Comparison of ENCODE assay signal across 18 cellular contexts in the genomic region with DNA sequence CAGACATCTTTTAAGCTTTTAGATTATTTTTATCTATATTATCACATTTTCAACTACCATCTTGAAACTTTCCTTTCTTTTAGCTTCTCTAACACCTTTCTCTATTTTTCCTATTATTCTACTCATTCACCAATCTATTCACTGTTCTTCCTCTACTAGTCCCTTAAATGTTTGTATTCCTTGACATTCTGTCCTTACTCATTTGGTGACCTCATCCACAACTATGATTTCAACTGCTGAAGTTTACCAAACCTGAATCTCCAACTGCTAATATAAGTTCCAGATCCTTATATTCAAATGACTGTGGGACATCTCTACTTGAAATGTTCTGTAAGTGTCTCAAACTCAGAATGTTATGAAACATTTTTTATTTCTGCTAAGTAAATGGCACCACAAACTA.
"Had no signal": no experiment of that assay in that cellular context is flagged by ENCODE, and none has a peak within 500 bp of the region (broad histone marks: within the 10 kb centered on the region; RNA-seq: fewer than 3 reads in every experiment).

No MANE protein-coding gene starts in this region.

- DNase-seq: activated CD4-positive, alpha-beta T cell treated with anti-CD3 and anti-CD28 coated beads for 1 hour; activated CD4-positive, alpha-beta T cell treated with anti-CD3 and anti-CD28 coated beads, Interleukin-2, amount 50 U/mL, for 4 hours; activated CD8-positive, alpha-beta memory T cell treated with anti-CD3 and anti-CD28 coated beads for 24 hours; activated CD8-positive, alpha-beta memory T cell treated with anti-CD3 and anti-CD28 coated beads, Interleukin-2, amount 50 U/mL, for 4 hours; activated naive CD4-positive, alpha-beta T cell treated with Interleukin-2 at 50 U/mL for 16 hours; activated naive CD8-positive, alpha-beta T cell treated with anti-CD3 and anti-CD28 coated beads, Interleukin-2, amount 50 U/mL, for 24 hours; activated T-cell treated with anti-CD3 and anti-CD28 coated beads, Interleukin-2, amount 50 U/mL, for 24 hours; cerebellar nuclear complex; foreskin keratinocyte; left ventricle myocardium inferior; naive thymus-derived CD8-positive, alpha-beta T cell; retina; stimulated activated CD4-positive, alpha-beta T cell treated with anti-CD3 and anti-CD28 coated beads, Interleukin-4, amount 100 ng/mL, for 1 hour; stimulated activated naive CD4-positive, alpha-beta T cell treated with Interleukin-2 at 50 U/mL for 16 hours; transverse colon had no signal

- H3K27ac ChIP-seq: foreskin keratinocyte, left ventricle myocardium inferior, neural progenitor cell, transverse colon, VCaP had no signal

- H3K27me3 ChIP-seq: foreskin keratinocyte, neural progenitor cell, transverse colon had no signal

- H3K4me3 ChIP-seq: left ventricle myocardium inferior, neural progenitor cell, transverse colon had no signal

- FAIRE-seq: urothelium cell line had no signal

- H3K36me3 ChIP-seq: neural progenitor cell had no signal

- ATAC-seq: activated naive CD8-positive, alpha-beta T cell treated with anti-CD3 and anti-CD28 coated beads, Interleukin-2, amount 50 U/mL, for 24 hours; foreskin keratinocyte; naive thymus-derived CD8-positive, alpha-beta T cell had no signal

- H3K4me1 ChIP-seq: foreskin keratinocyte, neural progenitor cell, transverse colon had no signal

- H3K4me2 ChIP-seq: neural progenitor cell had no signal

- H3K9ac ChIP-seq: neural progenitor cell had no signal

- H3K9me3 ChIP-seq: left ventricle myocardium inferior, transverse colon had no signal

- H2AFZ ChIP-seq: neural progenitor cell had no signal
